17 cellular contexts compared by ENCODE assay signal in genomic region chr10:70510453-70510852, GRCh38. TPM values are rescaled to one million over a fixed set of nuclear protein-coding genes. Genes with fewer than 3 reads are reported as not detected.
DNase-seq lines count a peak whose midpoint lies in the region; ATAC-seq and TF ChIP-seq lines count a peak whose summit lies in the region.
"Had no signal": no experiment of that assay in that cellular context is flagged by ENCODE, and none has a peak within 500 bp of the region (broad histone marks: within the 10 kb centered on the region; RNA-seq: fewer than 3 reads in every experiment).

No MANE protein-coding gene starts in this region.

- H3K36me3 ChIP-seq in left ventricle myocardium inferior (no peaks in the 10 kb centered on the region), skeletal muscle tissue (ENCODE audit: control insufficient read depth in 3 of 3, insufficient read depth in 3 of 3, low read length in 3 of 3) (no peaks in the 10 kb centered on the region)
- H3K36me3 ChIP-seq: Peyer's patch had no signal

- no peaks in the 10 kb centered on the region for H3K9me3 ChIP-seq in left ventricle myocardium inferior (replicated peaks)
- H3K9me3 ChIP-seq in skeletal muscle tissue (ENCODE audit: control insufficient read depth in 3 of 3, low read length in 3 of 3) = no peaks in the 10 kb centered on the region
- H3K9me3 ChIP-seq: Peyer's patch had no signal

- intact Hi-C loops in left ventricle myocardium inferior (cut with micrococcal nuclease) (no loop called here), cardiac septum (cut with DNase I) (no loop called here)

- H3K9ac ChIP-seq in skeletal muscle tissue (ENCODE audit: low read depth in 1 of 3, low read length in 3 of 3) = peak overlapping the region in 1 of 3 donors; percentile 47

- H3K4me1 Mint-ChIP-seq in endothelial cell (ENCODE audit: unreplicated experiment) = peaks cover 75% of the 10 kb centered on the region
- H3K4me1 Mint-ChIP-seq in glutamatergic neuron (ENCODE audit: low read depth, unreplicated experiment) = peaks cover 51% of the 10 kb centered on the region

- H3K27me3 Mint-ChIP-seq in endothelial cell (ENCODE audit: unreplicated experiment) (peaks cover 23% of the 10 kb centered on the region), glutamatergic neuron (ENCODE audit: unreplicated experiment) (peaks cover 11% of the 10 kb centered on the region)

- TF ChIP-seq CTCF in left ventricle myocardium inferior (IDR thresholded peaks at IDR 0.05; ENCODE audit: borderline replicate concordance) = no peak
- TF ChIP-seq CTCF in endothelial cell (IDR thresholded peaks at IDR 0.05; ENCODE audit: unreplicated experiment) = no peak
- TF ChIP-seq CTCF in glutamatergic neuron (IDR thresholded peaks at IDR 0.05; ENCODE audit: partially characterized antibody, unreplicated experiment) = no peak

- H3K4me1 ChIP-seq in left ventricle myocardium inferior = peaks cover 77% of the 10 kb centered on the region
- peaks cover 54 to 63% (median 59%) of the 10 kb centered on the region in 3 donors for H3K4me1 ChIP-seq in skeletal muscle tissue (ENCODE audit: control insufficient read depth in 3 of 3, insufficient read depth in 3 of 3, low read length in 3 of 3)

- H3K36me3 Mint-ChIP-seq in endothelial cell (ENCODE audit: low read depth, unreplicated experiment) (peaks cover 24% of the 10 kb centered on the region), glutamatergic neuron (ENCODE audit: unreplicated experiment) (no peaks in the 10 kb centered on the region)

- H3K27ac Mint-ChIP-seq in endothelial cell (ENCODE audit: unreplicated experiment) = peak overlapping the region; percentile 93
- H3K27ac Mint-ChIP-seq in glutamatergic neuron (ENCODE audit: unreplicated experiment) = no peak overlapping the region

- peak overlapping the region; percentile 81 for H3K27ac ChIP-seq in left ventricle myocardium inferior (replicated peaks)
- H3K27ac ChIP-seq in skeletal muscle tissue (ENCODE audit: low read depth, low read length) = peak overlapping the region; percentile 62
- H3K27ac ChIP-seq: C4-2B had no signal

- ATAC-seq in HG02759 (IDR thresholded peaks at IDR 0.05; ENCODE audit: unreplicated experiment) = no peak

- H3K4me3 ChIP-seq in left ventricle myocardium inferior (no peak overlapping the region), skeletal muscle tissue (ENCODE audit: low read length in 3 of 3) (no peak overlapping the region)
- H3K4me3 ChIP-seq: Peyer's patch had no signal

- H3K4me3 Mint-ChIP-seq in endothelial cell (ENCODE audit: unreplicated experiment) (no peak overlapping the region), glutamatergic neuron (ENCODE audit: unreplicated experiment) (no peak overlapping the region)

- DNase-seq in left ventricle myocardium inferior (no peak), cardiac septum (ENCODE audit: low spot score) (no peak), endothelial cell (ENCODE audit: low spot score) (no peak), glutamatergic neuron (no peak), NCI-H2171 (lab: John Stamatoyannopoulos, UW) (no peak)
- DNase-seq in activated naive CD4-positive, alpha-beta T cell (lab: John Stamatoyannopoulos, UW) = no peak
- DNase-seq: DND-41, HCEC 1CT, MM.1S, NCI-H1092 treated with DMSO at 0.1 percent for 48 hours, NCI-H2081 treated with DMSO at 0.1 percent for 48 hours, NCI-H524 treated with DMSO at 0.1 percent for 48 hours, Peyer's patch, Right ventricle myocardium superior had no signal

- H3K9me3 Mint-ChIP-seq in endothelial cell (ENCODE audit: unreplicated experiment) (no peaks in the 10 kb centered on the region), glutamatergic neuron (ENCODE audit: unreplicated experiment) (peaks cover 5% of the 10 kb centered on the region)

- no peaks in the 10 kb centered on the region for H3K27me3 ChIP-seq in left ventricle myocardium inferior (ENCODE audit: low read depth)
- H3K27me3 ChIP-seq in skeletal muscle tissue (ENCODE audit: control insufficient read depth in 3 of 3, insufficient read depth in 3 of 3, low read length in 3 of 3) = no peaks in the 10 kb centered on the region
- H3K27me3 ChIP-seq: Peyer's patch had no signal

RNA-seq across cellular contexts. Expression of gene PALD1, which starts 31.9 kb away (rescaled TPM):
- total RNA-seq in left ventricle myocardium inferior = 5.1 TPM
- total RNA-seq in cardiac septum = 5.3 TPM
- 166 TPM for total RNA-seq in endothelial cell (ENCODE audit: unreplicated experiment)
- total RNA-seq in skeletal muscle tissue = 15.7 TPM
- total RNA-seq in glutamatergic neuron (ENCODE audit: unreplicated experiment) = 15.5 TPM

Comparison
In these comparisons a context has a peak if more than half of its experiments do, and no peak if none do; other contexts are left out.
1. RNA of gene PALD1, which starts 31.9 kb away (total RNA-seq): 166 TPM in endothelial cell (single experiment); 15.7 TPM in skeletal muscle tissue (single experiment), 15.5 TPM in glutamatergic neuron (single experiment), 5.3 TPM in cardiac septum (single experiment) and 5.1 TPM in left ventricle myocardium inferior (single experiment); every median in the first group is over 10 times any median in the second.